30 cellular contexts compared by ENCODE assay signal in genomic region chr15:56778761-56779160, GRCh38.
"Had no signal": no experiment of that assay in that cellular context is flagged by ENCODE, and none has a peak within 500 bp of the region (broad histone marks: within the 10 kb centered on the region; RNA-seq: fewer than 3 reads in every experiment).

No MANE protein-coding gene starts in this region.

- FAIRE-seq: bronchial epithelial cell, endothelial cell of umbilical vein, frontal cortex had no signal

- H3K36me3 Mint-ChIP-seq: activated naive CD4-positive, alpha-beta T cell treated with anti-CD3 and anti-CD28 coated beads, Interleukin-2, amount 10 ng/mL, durations not matched to agents 7 days and 5 days had no signal

- DNase-seq: activated B cell treated with CpG ODN at 0.5 μM for 24 hours; activated CD4-positive, alpha-beta memory T cell treated with anti-CD3 and anti-CD28 coated beads, Interleukin-2, amount 10 ng/mL, durations not matched to agents 7 days and 5 days; activated CD4-positive, alpha-beta T cell treated with anti-CD3 and anti-CD28 coated beads for 48 hours; activated CD8-positive, alpha-beta memory T cell treated with anti-CD3 and anti-CD28 coated beads, Interleukin-2, amount 50 U/mL, for 48 hours; activated gamma-delta T cell; activated naive CD4-positive, alpha-beta T cell; activated naive CD4-positive, alpha-beta T cell treated with anti-CD3 and anti-CD28 coated beads, Interleukin-2, amount 10 ng/mL, durations not matched to agents 7 days and 5 days; activated naive CD8-positive, alpha-beta T cell treated with anti-CD3 and anti-CD28 coated beads, Interleukin-2, amount 10 ng/mL, durations not matched to agents 7 days and 5 days; activated T-cell treated with anti-CD3 and anti-CD28 coated beads for 4 hours; activated T-cell treated with anti-CD3 and anti-CD28 coated beads, Interleukin-2, amount 50 U/mL, for 24 hours; activated T-cell treated with anti-CD3 and anti-CD28 coated beads, Interleukin-2, amount 50 U/mL, for 72 hours; brain microvascular endothelial cell; dorsolateral prefrontal cortex; effector memory CD4-positive, alpha-beta T cell; esophagus squamous epithelium; foreskin fibroblast; head of caudate nucleus; T-helper 1 cell; T-helper 17 cell; T1000; WERI-Rb-1 had no signal

- H3K4me3 ChIP-seq: coronary artery, dorsolateral prefrontal cortex, esophagus squamous epithelium had no signal

- H3K27ac Mint-ChIP-seq: activated B cell treated with CpG ODN at 0.5 μM for 24 hours; activated CD4-positive, alpha-beta memory T cell treated with anti-CD3 and anti-CD28 coated beads, Interleukin-2, amount 10 ng/mL, durations not matched to agents 7 days and 5 days; activated naive CD4-positive, alpha-beta T cell treated with anti-CD3 and anti-CD28 coated beads, Interleukin-2, amount 10 ng/mL, durations not matched to agents 7 days and 5 days; activated naive CD4-positive, alpha-beta T cell treated with anti-CD3 and anti-CD28 coated beads, Interleukin-2, amount 50 U/mL, for 72 hours; activated naive CD8-positive, alpha-beta T cell treated with anti-CD3 and anti-CD28 coated beads, Interleukin-2, amount 10 ng/mL, durations not matched to agents 7 days and 5 days; activated T-cell treated with anti-CD3 and anti-CD28 coated beads, Interleukin-2, amount 50 U/mL, for 24 hours; dendritic cell treated with granulocyte-macrophage colony-stimulating factor and Interleukin-4, amounts not matched to agents 40 ng/mL and 50 ng/mL, for 4 days; T-helper 17 cell; T-helper 2 cell treated with Interferon-gamma antibody and Interleukin-4, amounts not matched to agents 5 μg/mL and 100 μg/mL, for 36 hours had no signal

- H3K27me3 Mint-ChIP-seq: activated B cell treated with CpG ODN at 0.5 μM for 24 hours; activated naive CD8-positive, alpha-beta T cell treated with anti-CD3 and anti-CD28 coated beads, Interleukin-2, amount 10 ng/mL, durations not matched to agents 7 days and 5 days; dendritic cell treated with granulocyte-macrophage colony-stimulating factor and Interleukin-4, amounts not matched to agents 40 ng/mL and 50 ng/mL, for 4 days had no signal

- ATAC-seq: activated CD4-positive, CD25-positive, alpha-beta regulatory T cell treated with anti-CD3 and anti-CD28 coated beads, Interleukin-2, amount 50 U/mL, for 24 hours; activated naive CD4-positive, alpha-beta T cell treated with anti-CD3 and anti-CD28 coated beads, Interleukin-2, amount 50 U/mL, for 72 hours; activated T-cell treated with anti-CD3 and anti-CD28 coated beads, Interleukin-2, amount 50 U/mL, for 72 hours; T-helper 17 cell had no signal

- H3K9me3 Mint-ChIP-seq: activated B cell treated with CpG ODN at 0.5 μM for 24 hours; central memory CD8-positive, alpha-beta T cell had no signal

- H3K4me3 Mint-ChIP-seq: activated B cell treated with CpG ODN at 0.5 μM for 24 hours; activated CD4-positive, alpha-beta memory T cell treated with anti-CD3 and anti-CD28 coated beads, Interleukin-2, amount 10 ng/mL, durations not matched to agents 7 days and 5 days; activated naive CD4-positive, alpha-beta T cell treated with anti-CD3 and anti-CD28 coated beads, Interleukin-2, amount 10 ng/mL, durations not matched to agents 7 days and 5 days; activated naive CD8-positive, alpha-beta T cell treated with anti-CD3 and anti-CD28 coated beads, Interleukin-2, amount 10 ng/mL, durations not matched to agents 7 days and 5 days; activated T-cell treated with anti-CD3 and anti-CD28 coated beads, Interleukin-2, amount 50 U/mL, for 24 hours; activated T-cell treated with anti-CD3 and anti-CD28 coated beads, Interleukin-2, amount 50 U/mL, for 72 hours; central memory CD8-positive, alpha-beta T cell; dendritic cell treated with granulocyte-macrophage colony-stimulating factor and Interleukin-4, amounts not matched to agents 40 ng/mL and 50 ng/mL, for 4 days; T-helper 17 cell; T-helper 2 cell treated with Interferon-gamma antibody and Interleukin-4, amounts not matched to agents 5 μg/mL and 100 μg/mL, for 36 hours had no signal
